In the genomic region with DNA sequence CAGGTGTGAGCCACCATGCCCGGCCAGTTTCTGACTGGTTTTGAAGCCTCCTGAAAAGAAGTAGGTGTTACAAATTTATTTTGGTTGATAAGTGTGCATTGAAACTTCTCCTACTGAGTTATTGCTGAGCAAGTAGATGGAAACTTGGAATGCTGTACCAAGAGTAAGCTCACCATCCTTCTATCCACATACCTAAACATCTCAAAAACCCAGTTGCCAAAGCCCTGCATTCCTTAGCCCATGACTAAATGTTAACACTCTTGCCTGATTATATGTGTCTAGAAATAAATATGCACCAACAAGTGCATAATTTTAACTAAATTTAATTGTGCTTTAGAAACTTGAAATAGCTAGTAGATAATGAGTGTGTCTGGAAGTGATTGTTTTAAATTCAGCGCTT, we compare ENCODE assay signal across 12 cellular contexts.
"Had no signal": no experiment of that assay in that cellular context is flagged by ENCODE, and none has a peak within 500 bp of the region (broad histone marks: within the 10 kb centered on the region; RNA-seq: fewer than 3 reads in every experiment).

No MANE protein-coding gene starts in this region.

- H3K9me3 ChIP-seq: left ventricle myocardium inferior, lower lobe of right lung, suprapubic skin, thyroid gland had no signal

- H3K27ac ChIP-seq: foreskin keratinocyte, left ventricle myocardium inferior, lower lobe of right lung, suprapubic skin, thyroid gland had no signal

- DNase-seq: effector memory CD4-positive, alpha-beta T cell; foreskin keratinocyte; immature natural killer cell; kidney; left cardiac atrium; left ventricle myocardium inferior; lower lobe of right lung; natural killer cell; stimulated activated naive CD8-positive, alpha-beta T cell treated with anti-CD3 and anti-CD28 coated beads, Interleukin-15, Interleukin-2, amounts not matched to agents 100 U/mL and 50 U/mL, for 24 hours; thyroid gland had no signal

- H3K4me1 ChIP-seq: foreskin keratinocyte, left ventricle myocardium inferior, suprapubic skin, thyroid gland had no signal

- H3K4me3 ChIP-seq: left ventricle myocardium inferior, lower lobe of right lung, suprapubic skin, thyroid gland had no signal

- ATAC-seq: esophagus mucosa; foreskin keratinocyte; left cardiac atrium; lower lobe of right lung; natural killer cell; stimulated activated naive CD8-positive, alpha-beta T cell treated with anti-CD3 and anti-CD28 coated beads, Interleukin-15, Interleukin-2, amounts not matched to agents 100 U/mL and 50 U/mL, for 24 hours had no signal

- H3K27me3 ChIP-seq: foreskin keratinocyte, suprapubic skin, thyroid gland had no signal

- H3K36me3 ChIP-seq: left ventricle myocardium inferior, lower lobe of right lung, suprapubic skin, thyroid gland had no signal
